22 cellular contexts compared by ENCODE assay signal in genomic region chr7:110186334-110186733, GRCh38.
DNase-seq lines count a peak whose midpoint lies in the region; ATAC-seq and TF ChIP-seq lines count a peak whose summit lies in the region.
"Had no signal": no experiment of that assay in that cellular context is flagged by ENCODE, and none has a peak within 500 bp of the region (broad histone marks: within the 10 kb centered on the region; RNA-seq: fewer than 3 reads in every experiment).

No MANE protein-coding gene starts in this region.

- no peaks in the 10 kb centered on the region for H3K9me3 ChIP-seq in prostate gland
- H3K9me3 ChIP-seq: HAP-1, SJCRH30 had no signal

- no peak for TF ChIP-seq CTCF in epithelial cell of esophagus (IDR thresholded peaks at IDR 0.05; ENCODE audit: insufficient read depth, low read depth, low read length, missing control alignments)
- TF ChIP-seq CTCF in prostate gland (IDR thresholded peaks at IDR 0.05): no peak

- intact Hi-C loops in prostate gland (cut with DNase I): no loop called here

- DNase-seq in SIG-M5 treated with dmso at 0.1 percent for 504 hours (lab: John Stamatoyannopoulos, UW; ENCODE audit: unreplicated experiment) (peak; percentile 19), SIG-M5 (lab: John Stamatoyannopoulos, UW) (no peak), NCI-H460 (ENCODE audit: extremely low read depth, low read depth) (peak; percentile 17), epithelial cell of esophagus (ENCODE audit: low read depth) (peak; percentile 53), prostate gland (ENCODE audit: low spot score) (peak; percentile 19), T1000 (lab: John Stamatoyannopoulos, UW) (no peak), NCI-H2107 (lab: John Stamatoyannopoulos, UW) (no peak)
- DNase-seq: 8988T; CD4-positive, alpha-beta memory T cell; DMS153; NCI-H1092; NCI-H1436; NCI-H187 treated with DMSO at 0.1 percent for 48 hours; NCI-H510A; NCI-H748 treated with DMSO at 0.1 percent for 48 hours; SJCRH30 had no signal

- no peak for TF ChIP-seq POLR2A in prostate gland (IDR thresholded peaks at IDR 0.05)

- no peaks in the 10 kb centered on the region for H3K4me1 ChIP-seq in prostate gland (replicated peaks)
- H3K4me1 ChIP-seq: BLaER1 treated with 17β-estradiol and CSF1 and Interleukin-3, amounts not matched to agents 10 nM and 100 nM; HAP-1; SJCRH30 had no signal

- no peaks in the 10 kb centered on the region for H3K27me3 ChIP-seq in prostate gland (replicated peaks; ENCODE audit: insufficient read depth)
- H3K27me3 ChIP-seq: BLaER1 treated with 17β-estradiol and CSF1 and Interleukin-3, amounts not matched to agents 10 nM and 100 nM; SJCRH30 had no signal

- ATAC-seq in HG03025 (IDR thresholded peaks at IDR 0.05; ENCODE audit: low FRiP score, unreplicated experiment): no peak
- ATAC-seq: GM23338 had no signal

- WGBS in prostate gland: 54% methylated on average over 2 of the region's 2 CpGs

- H3K4me3 ChIP-seq in epithelial cell of esophagus (ENCODE audit: low read length) (no peak overlapping the region), prostate gland (no peak overlapping the region)
- H3K4me3 ChIP-seq: BLaER1 treated with 17β-estradiol and CSF1 and Interleukin-3, amounts not matched to agents 10 nM and 100 nM; GM23338; HAP-1; SJCRH30 had no signal

- H3K27ac ChIP-seq in prostate gland: no peak overlapping the region
- H3K27ac ChIP-seq: BLaER1 treated with 17β-estradiol and CSF1 and Interleukin-3, amounts not matched to agents 10 nM and 100 nM; KMS-11; RWPE1; SJCRH30 had no signal

- H3K36me3 ChIP-seq in prostate gland: no peaks in the 10 kb centered on the region
- H3K36me3 ChIP-seq: BLaER1 treated with 17β-estradiol and CSF1 and Interleukin-3, amounts not matched to agents 10 nM and 100 nM; HAP-1; SJCRH30 had no signal

Comparison
In these comparisons a context has a peak if more than half of its experiments do, and no peak if none do; other contexts are left out.
1. DNase-seq: peak in SIG-M5 treated with dmso at 0.1 percent for 504 hours (single experiment), NCI-H460 (single experiment), epithelial cell of esophagus (single experiment) and prostate gland (single experiment); none in SIG-M5 (single experiment), T1000 (single experiment) and NCI-H2107 (single experiment).